In genomic region chr15:23039151-23039916, GRCh38 we compare ENCODE assay signal across 8 cellular contexts. TPM values are rescaled to one million over a fixed set of nuclear protein-coding genes. Genes with fewer than 3 reads are reported as not detected.
A peak's percentile ranks its signal among the peaks of the same experiment; 100 is the strongest.
DNase-seq lines count a peak whose midpoint lies in the region; ATAC-seq and TF ChIP-seq lines count a peak whose summit lies in the region.

TSS of gene TUBGCP5 (minus strand) at chr15:23039569. CDS start at chr15:23039543, 26 bp downstream.

- H3K27me3 ChIP-seq in osteoblast (ENCODE audit: insufficient read depth, low read length) (no peaks in the 10 kb centered on the region), testis (no peaks in the 10 kb centered on the region)

- peaks cover 5% of the 10 kb centered on the region for H3K36me3 Mint-ChIP-seq in activated naive CD4-positive, alpha-beta T cell treated with anti-CD3 and anti-CD28 coated beads, Interleukin-2, amount 50 U/mL, for 24 hours
- H3K36me3 Mint-ChIP-seq in glutamatergic neuron (ENCODE audit: unreplicated experiment) = peaks cover 3% of the 10 kb centered on the region

- peaks cover 20% of the 10 kb centered on the region for H3K79me2 ChIP-seq in osteoblast (ENCODE audit: insufficient read depth, low read length)

- peaks cover 3% of the 10 kb centered on the region for H4K20me1 ChIP-seq in osteoblast (ENCODE audit: insufficient read depth, low read length)

- peak; percentile 94 for ATAC-seq in HG02623 (IDR thresholded peaks at IDR 0.05; ENCODE audit: unreplicated experiment)
- peak; percentile 97 for ATAC-seq in SK-N-SH treated with all-trans-retinoic acid at 6 μM for 48 hours

- intact Hi-C loops in testis (cut with DNase I; ENCODE audit: low total_unique reads) = no loop called here

- peak within 1 kb of the TSS; percentile 98 for H3K27ac Mint-ChIP-seq in activated naive CD4-positive, alpha-beta T cell treated with anti-CD3 and anti-CD28 coated beads, Interleukin-2, amount 50 U/mL, for 24 hours
- H3K27ac Mint-ChIP-seq in glutamatergic neuron (ENCODE audit: unreplicated experiment) = peak within 1 kb of the TSS; percentile 97

- H2AFZ ChIP-seq in osteoblast (ENCODE audit: low read length) = peak within 1 kb of the TSS; percentile 98

- H3K36me3 ChIP-seq in osteoblast (ENCODE audit: insufficient read depth, low read length) (peaks cover 14% of the 10 kb centered on the region), testis (ENCODE audit: low read depth, missing control alignments) (no peaks in the 10 kb centered on the region)

- 0% methylated on average over 42 to 50 of the region's 92 CpGs for WGBS in testis, 2 donors

- peak within 1 kb of the TSS; percentile 95 for H3K4me2 ChIP-seq in osteoblast (ENCODE audit: insufficient read depth, low read length)

- TF ChIP-seq POLR2A in testis (IDR thresholded peaks at IDR 0.05) = peak; percentile 20

- peaks cover 30% of the 10 kb centered on the region for H3K4me1 Mint-ChIP-seq in activated naive CD4-positive, alpha-beta T cell treated with anti-CD3 and anti-CD28 coated beads, Interleukin-2, amount 50 U/mL, for 24 hours
- H3K4me1 Mint-ChIP-seq in glutamatergic neuron (ENCODE audit: low read depth, unreplicated experiment) = peaks cover 6% of the 10 kb centered on the region

- H3K4me3 Mint-ChIP-seq in activated naive CD4-positive, alpha-beta T cell treated with anti-CD3 and anti-CD28 coated beads, Interleukin-2, amount 50 U/mL, for 24 hours = peak within 1 kb of the TSS; percentile 91
- H3K4me3 Mint-ChIP-seq in glutamatergic neuron (ENCODE audit: unreplicated experiment) = peak within 1 kb of the TSS; percentile 97

- DNase-seq in GM12865 (ENCODE audit: low read depth) (peak; percentile 99), NCI-H1092 treated with DMSO at 0.1 percent for 48 hours (lab: John Stamatoyannopoulos, UW) (peak; percentile 85), glutamatergic neuron (peak; percentile 100), osteoblast (ENCODE audit: insufficient read length, low spot score, missing footprints) (peak; percentile 100), testis (peak; percentile 98)

- H3K9me3 ChIP-seq in osteoblast (ENCODE audit: low read depth, low read length) = no peaks in the 10 kb centered on the region
- no peaks in the 10 kb centered on the region for H3K9me3 ChIP-seq in testis

- peak; percentile 12 for TF ChIP-seq CTCF in GM12865 (IDR thresholded peaks at IDR 0.05; ENCODE audit: insufficient read depth, low read depth, low read length, missing control alignments)
- no peak for TF ChIP-seq CTCF in glutamatergic neuron (IDR thresholded peaks at IDR 0.05; ENCODE audit: partially characterized antibody, unreplicated experiment)
- peak; percentile 28 for TF ChIP-seq CTCF in osteoblast (IDR thresholded peaks at IDR 0.05; ENCODE audit: extremely low read depth, low read depth, low read length)
- peak; percentile 21 to 86 (median 67) for TF ChIP-seq CTCF in testis (IDR thresholded peaks at IDR 0.05)

- H3K4me3 ChIP-seq in GM12865 (ENCODE audit: low read depth, low read length) (peak within 1 kb of the TSS; percentile 82), osteoblast (ENCODE audit: insufficient read depth, low read length) (peak within 1 kb of the TSS; percentile 84), testis (peak within 1 kb of the TSS; percentile 80 to 95)

- H3K27ac ChIP-seq in osteoblast (ENCODE audit: low read depth, low read length) (peak within 1 kb of the TSS; percentile 71), testis (peak within 1 kb of the TSS; percentile 50 to 82)

- no peaks in the 10 kb centered on the region for H3K27me3 Mint-ChIP-seq in activated naive CD4-positive, alpha-beta T cell treated with anti-CD3 and anti-CD28 coated beads, Interleukin-2, amount 50 U/mL, for 24 hours
- H3K27me3 Mint-ChIP-seq in glutamatergic neuron (ENCODE audit: unreplicated experiment) = peaks cover 2% of the 10 kb centered on the region

- no peaks in the 10 kb centered on the region for H3K9me3 Mint-ChIP-seq in activated naive CD4-positive, alpha-beta T cell treated with anti-CD3 and anti-CD28 coated beads, Interleukin-2, amount 50 U/mL, for 24 hours
- H3K9me3 Mint-ChIP-seq in glutamatergic neuron (ENCODE audit: unreplicated experiment) = peaks cover 4% of the 10 kb centered on the region

- peaks cover 12% of the 10 kb centered on the region for H3K4me1 ChIP-seq in osteoblast (ENCODE audit: insufficient read depth, low read length)
- H3K4me1 ChIP-seq in testis = peaks cover 7% of the 10 kb centered on the region

TF ChIP-seq in SK-N-SH treated with all-trans-retinoic acid at 6 μM for 48 hours, 23 proteins besides CTCF, POLR2A, EP300 and RAD21:
- TF ChIP-seq CSDC2 (CRISPR knock-in tag; IDR thresholded peaks at IDR 0.05) = 0 out of 2 replicates have a peak, but pooled peaks have one; percentile 43
- TF ChIP-seq, protein P1, sequence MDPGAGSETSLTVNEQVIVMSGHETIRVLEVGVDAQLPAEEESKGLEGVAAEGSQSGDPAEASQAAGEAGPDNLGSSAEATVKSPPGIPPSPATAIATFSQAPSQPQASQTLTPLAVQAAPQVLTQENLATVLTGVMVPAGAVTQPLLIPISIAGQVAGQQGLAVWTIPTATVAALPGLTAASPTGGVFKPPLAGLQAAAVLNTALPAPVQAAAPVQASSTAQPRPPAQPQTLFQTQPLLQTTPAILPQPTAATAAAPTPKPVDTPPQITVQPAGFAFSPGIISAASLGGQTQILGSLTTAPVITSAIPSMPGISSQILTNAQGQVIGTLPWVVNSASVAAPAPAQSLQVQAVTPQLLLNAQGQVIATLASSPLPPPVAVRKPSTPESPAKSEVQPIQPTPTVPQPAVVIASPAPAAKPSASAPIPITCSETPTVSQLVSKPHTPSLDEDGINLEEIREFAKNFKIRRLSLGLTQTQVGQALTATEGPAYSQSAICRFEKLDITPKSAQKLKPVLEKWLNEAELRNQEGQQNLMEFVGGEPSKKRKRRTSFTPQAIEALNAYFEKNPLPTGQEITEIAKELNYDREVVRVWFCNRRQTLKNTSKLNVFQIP (CRISPR knock-in tag; IDR thresholded peaks at IDR 0.05; ENCODE audit: borderline replicate concordance, low read depth) = no peak

RNA-seq across cellular contexts. Expression of gene TUBGCP5, which starts in this region (rescaled TPM):
- total RNA-seq in glutamatergic neuron (ENCODE audit: unreplicated experiment) (15.6 TPM), osteoblast (27.4 and 32.6 TPM in 2 replicates), testis (10 to 100 TPM; 45.8 to 55.1 TPM)
- 28.6 TPM for polyA plus RNA-seq in testis (ENCODE audit: insufficient read depth, low read depth, low replicate concordance)

Comparison
In these comparisons a context has a peak if more than half of its experiments do, and no peak if none do; other contexts are left out.
1. Peak in every context shown above with its lines: DNase-seq, ATAC-seq, H3K4me3 ChIP-seq and H3K27ac ChIP-seq.